ENCODE assay signal across 10 cellular contexts in genomic region chr21:25370311-25370744, GRCh38.
A peak's percentile ranks its signal among the peaks of the same experiment; 100 is the strongest.
DNase-seq lines count a peak whose midpoint lies in the region; ATAC-seq and TF ChIP-seq lines count a peak whose summit lies in the region.
"Had no signal": no experiment of that assay in that cellular context is flagged by ENCODE, and none has a peak within 500 bp of the region (broad histone marks: within the 10 kb centered on the region; RNA-seq: fewer than 3 reads in every experiment).

No MANE protein-coding gene starts in this region.

- no peak overlapping the region for H3K9ac ChIP-seq in colonic mucosa (ENCODE audit: low read depth in 2 of 2, low read length in 2 of 2)

- peak; percentile 65 to 89 for ATAC-seq in activated T-cell treated with anti-CD3 and anti-CD28 coated beads, Interleukin-2, amount 50 U/mL, for 4 hours
- peak; percentile 99 for ATAC-seq in RWPE2 (ENCODE audit: low read depth)
- peak; percentile 88 for ATAC-seq in stimulated activated effector memory CD8-positive, alpha-beta T cell treated with anti-CD3 and anti-CD28 coated beads, Interleukin-12 subunit alpha, Interleukin-12 subunit beta, amount 100 ng/mL, for 72 hours

- intact Hi-C loops in colonic mucosa (cut with DNase I), result no loop called here

- H3K27ac ChIP-seq in RWPE2 (ENCODE audit: poor library complexity, severe bottlenecking) (peak overlapping the region; percentile 96), colonic mucosa (no peak overlapping the region)
- H3K27ac ChIP-seq: skin epidermis had no signal

- H3K4me3 Mint-ChIP-seq in activated T-cell treated with anti-CD3 and anti-CD28 coated beads, Interleukin-2, amount 50 U/mL, for 4 hours, result no peak overlapping the region
- H3K4me3 Mint-ChIP-seq in stimulated activated effector memory CD8-positive, alpha-beta T cell treated with anti-CD3 and anti-CD28 coated beads, Interleukin-12 subunit alpha, Interleukin-12 subunit beta, amount 100 ng/mL, for 72 hours, result no peak overlapping the region

- H3K27ac Mint-ChIP-seq in stimulated activated effector memory CD8-positive, alpha-beta T cell treated with anti-CD3 and anti-CD28 coated beads, Interleukin-12 subunit alpha, Interleukin-12 subunit beta, amount 100 ng/mL, for 72 hours, result no peak overlapping the region

- no peaks in the 10 kb centered on the region for H3K27me3 ChIP-seq in RWPE2 (ENCODE audit: insufficient read depth, poor library complexity, severe bottlenecking)
- no peaks in the 10 kb centered on the region for H3K27me3 ChIP-seq in colonic mucosa

- TF ChIP-seq CTCF in RWPE2 (IDR thresholded peaks at IDR 0.05; ENCODE audit: poor library complexity, severe bottlenecking), result no peak
- no peak for TF ChIP-seq CTCF in fibroblast of pulmonary artery (IDR thresholded peaks at IDR 0.05; ENCODE audit: low read length, missing control alignments)
- TF ChIP-seq CTCF in colonic mucosa (IDR thresholded peaks at IDR 0.05), result no peak

- H3K36me3 ChIP-seq in RWPE2 (ENCODE audit: low read depth), result no peaks in the 10 kb centered on the region
- H3K36me3 ChIP-seq in colonic mucosa, result no peaks in the 10 kb centered on the region

- peaks cover 2% of the 10 kb centered on the region for H3K4me1 Mint-ChIP-seq in activated T-cell treated with anti-CD3 and anti-CD28 coated beads, Interleukin-2, amount 50 U/mL, for 4 hours (ENCODE audit: low read depth)
- no peaks in the 10 kb centered on the region for H3K4me1 Mint-ChIP-seq in stimulated activated effector memory CD8-positive, alpha-beta T cell treated with anti-CD3 and anti-CD28 coated beads, Interleukin-12 subunit alpha, Interleukin-12 subunit beta, amount 100 ng/mL, for 72 hours

- H3K27me3 Mint-ChIP-seq in activated T-cell treated with anti-CD3 and anti-CD28 coated beads, Interleukin-2, amount 50 U/mL, for 4 hours (ENCODE audit: low read depth), result no peaks in the 10 kb centered on the region

- H3K4me3 ChIP-seq in RWPE2 (ENCODE audit: severe bottlenecking), result no peak overlapping the region
- H3K4me3 ChIP-seq in fibroblast of pulmonary artery (replicated peaks; ENCODE audit: low read depth, low read length), result no peak overlapping the region
- no peak overlapping the region for H3K4me3 ChIP-seq in colonic mucosa
- H3K4me3 ChIP-seq: skin epidermis had no signal

- no peak for DNase-seq in activated T-cell treated with anti-CD3 and anti-CD28 coated beads, Interleukin-2, amount 50 U/mL, for 4 hours
- DNase-seq in activated T-cell treated with anti-CD3 and anti-CD28 coated beads for 4 hours, result no peak
- peak; percentile 85 for DNase-seq in RWPE2 (ENCODE audit: low spot score)
- DNase-seq in fibroblast of pulmonary artery (ENCODE audit: low read depth), result peak; percentile 89
- no peak for DNase-seq in stimulated activated effector memory CD8-positive, alpha-beta T cell treated with anti-CD3 and anti-CD28 coated beads, Interleukin-12 subunit alpha, Interleukin-12 subunit beta, amount 100 ng/mL, for 72 hours (ENCODE audit: low spot score in 2 of 2)
- no peak for DNase-seq in colonic mucosa
- DNase-seq in HEK293T (ENCODE audit: extremely low spot score), result no peak
- DNase-seq in activated gamma-delta T cell treated with Interleukin-2 at 50 U/mL for 16 hours, result no peak
- DNase-seq: NCI-H146 had no signal

- no peaks in the 10 kb centered on the region for H3K9me3 Mint-ChIP-seq in activated T-cell treated with anti-CD3 and anti-CD28 coated beads, Interleukin-2, amount 50 U/mL, for 4 hours
- H3K9me3 Mint-ChIP-seq in stimulated activated effector memory CD8-positive, alpha-beta T cell treated with anti-CD3 and anti-CD28 coated beads, Interleukin-12 subunit alpha, Interleukin-12 subunit beta, amount 100 ng/mL, for 72 hours, result no peaks in the 10 kb centered on the region

- CTCF ChIA-PET in HEK293T (lab: Yijun Ruan, JAX), result no interaction called here

- no peaks in the 10 kb centered on the region for H3K9me3 ChIP-seq in RWPE2 (ENCODE audit: severe bottlenecking)
- no peaks in the 10 kb centered on the region for H3K9me3 ChIP-seq in colonic mucosa

- POLR2A ChIA-PET in HEK293T (lab: Yijun Ruan, JAX), result no interaction called here

- H3K4me1 ChIP-seq in RWPE2 (ENCODE audit: insufficient read depth, poor library complexity, severe bottlenecking) (peaks cover 33% of the 10 kb centered on the region), colonic mucosa (no peaks in the 10 kb centered on the region)

- no peaks in the 10 kb centered on the region for H3K36me3 Mint-ChIP-seq in activated T-cell treated with anti-CD3 and anti-CD28 coated beads, Interleukin-2, amount 50 U/mL, for 4 hours (ENCODE audit: insufficient read depth)
- H3K36me3 Mint-ChIP-seq in stimulated activated effector memory CD8-positive, alpha-beta T cell treated with anti-CD3 and anti-CD28 coated beads, Interleukin-12 subunit alpha, Interleukin-12 subunit beta, amount 100 ng/mL, for 72 hours, result no peaks in the 10 kb centered on the region

TF ChIP-seq in HEK293T, 16 proteins besides CTCF, POLR2A, EP300 and RAD21:
- TF ChIP-seq TARDBP (IDR thresholded peaks at IDR 0.05) (no peak), HDGF (IDR thresholded peaks at IDR 0.05; ENCODE audit: borderline replicate concordance) (no peak), ZNF384 (IDR thresholded peaks at IDR 0.05) (no peak), CTBP1 (IDR thresholded peaks at IDR 0.05; ENCODE audit: borderline replicate concordance) (no peak), SP1 (IDR thresholded peaks at IDR 0.05) (no peak)

Comparison
In these comparisons a context has a peak if more than half of its experiments do, and no peak if none do; other contexts are left out.
1. DNase-seq: peak in RWPE2 (single experiment) and fibroblast of pulmonary artery (single experiment); none in activated T-cell treated with anti-CD3 and anti-CD28 coated beads, Interleukin-2, amount 50 U/mL, for 4 hours (single experiment), activated T-cell treated with anti-CD3 and anti-CD28 coated beads for 4 hours (single experiment), stimulated activated effector memory CD8-positive, alpha-beta T cell treated with anti-CD3 and anti-CD28 coated beads, Interleukin-12 subunit alpha, Interleukin-12 subunit beta, amount 100 ng/mL, for 72 hours (0 of 2), colonic mucosa (single experiment), HEK293T (single experiment) and activated gamma-delta T cell treated with Interleukin-2 at 50 U/mL for 16 hours (single experiment).
2. Peak in every context shown above with its lines, with median percentiles within 50 percentile points of each other: ATAC-seq.